ENCODE assay signal across 25 cellular contexts in the genomic region with DNA sequence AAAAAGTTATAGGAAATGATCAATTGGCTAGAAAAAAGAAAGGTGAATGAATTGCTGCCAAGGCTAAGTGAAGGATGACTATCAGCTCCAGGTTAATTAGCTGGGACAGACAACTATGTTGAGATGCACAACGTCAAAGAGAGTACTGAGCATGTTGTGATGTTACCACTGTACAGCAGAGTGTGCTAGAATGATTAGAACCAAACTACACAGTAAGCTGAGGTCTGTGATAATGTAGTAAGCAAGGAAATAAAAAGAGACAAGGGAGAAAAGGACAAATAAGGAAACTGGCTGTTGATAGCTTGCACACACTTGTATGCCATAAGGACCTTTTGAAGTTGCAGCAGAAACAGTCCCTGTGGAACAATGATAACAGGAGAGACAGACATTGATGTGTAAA.
A peak's percentile ranks its signal among the peaks of the same experiment; 100 is the strongest.
DNase-seq lines count a peak whose midpoint lies in the region; ATAC-seq and TF ChIP-seq lines count a peak whose summit lies in the region.
"Had no signal": no experiment of that assay in that cellular context is flagged by ENCODE, and none has a peak within 500 bp of the region (broad histone marks: within the 10 kb centered on the region; RNA-seq: fewer than 3 reads in every experiment).

No MANE protein-coding gene starts in this region.

- POLR2A ChIA-PET in activated CD4-positive, alpha-beta memory T cell treated with anti-CD3 and anti-CD28 coated beads, Interleukin-2, amount 10 ng/mL, durations not matched to agents 7 days and 5 days (lab: Charles Lee) = no interaction called here

- CTCF ChIA-PET in activated CD4-positive, alpha-beta memory T cell treated with anti-CD3 and anti-CD28 coated beads, Interleukin-2, amount 10 ng/mL, durations not matched to agents 7 days and 5 days (lab: Charles Lee) = no interaction called here

- TF ChIP-seq CTCF in Loucy (conservative IDR thresholded peaks at IDR 0.05; ENCODE audit: low read length) (0 out of 2 replicates have a peak, but pooled peaks have one; percentile 17), fibroblast of mammary gland (conservative IDR thresholded peaks at IDR 0.05; ENCODE audit: control insufficient read depth, insufficient read depth, low read depth, low read length) (peak; percentile 11), psoas muscle (IDR thresholded peaks at IDR 0.05) (peak; percentile 27)

- H3K4me3 ChIP-seq in Loucy (ENCODE audit: low read length, poor library complexity, severe bottlenecking) (no peak overlapping the region), fibroblast of mammary gland (ENCODE audit: control insufficient read depth, low read depth, low read length) (no peak overlapping the region), psoas muscle (no peak overlapping the region)
- H3K4me3 ChIP-seq: K562, PC-9 had no signal

- H3K27ac Mint-ChIP-seq in activated CD4-positive, alpha-beta memory T cell treated with anti-CD3 and anti-CD28 coated beads, Interleukin-2, amount 10 ng/mL, durations not matched to agents 7 days and 5 days = no peak overlapping the region
- H3K27ac Mint-ChIP-seq: activated naive CD8-positive, alpha-beta T cell treated with anti-CD3 and anti-CD28 coated beads, Interleukin-2, amount 50 U/mL, for 24 hours; CD4-positive, alpha-beta memory T cell; H9; stimulated activated naive CD8-positive, alpha-beta T cell treated with anti-CD3 and anti-CD28 coated beads, Interleukin-15, Interleukin-2, amounts not matched to agents 100 ng/mL and 50 ng/mL, for 24 hours had no signal

- H3K4me3 Mint-ChIP-seq in activated CD4-positive, alpha-beta memory T cell treated with anti-CD3 and anti-CD28 coated beads, Interleukin-2, amount 10 ng/mL, durations not matched to agents 7 days and 5 days = no peak overlapping the region
- H3K4me3 Mint-ChIP-seq: activated naive CD8-positive, alpha-beta T cell treated with anti-CD3 and anti-CD28 coated beads, Interleukin-2, amount 50 U/mL, for 24 hours; CD4-positive, alpha-beta memory T cell; H9; neural crest cell; stimulated activated naive CD8-positive, alpha-beta T cell treated with anti-CD3 and anti-CD28 coated beads, Interleukin-15, Interleukin-2, amounts not matched to agents 100 ng/mL and 50 ng/mL, for 24 hours had no signal

- no peaks in the 10 kb centered on the region for H3K4me1 ChIP-seq in Loucy (ENCODE audit: insufficient read depth, low read length, poor library complexity, severe bottlenecking)
- no peaks in the 10 kb centered on the region for H3K4me1 ChIP-seq in psoas muscle

- 35 to 52% (median 42%) methylated on average over 1 of the region's 1 CpG for WGBS in psoas muscle, 3 donors

- ATAC-seq in psoas muscle = peak in 1 of 4 donors; percentile 47
- ATAC-seq: activated naive CD8-positive, alpha-beta T cell treated with anti-CD3 and anti-CD28 coated beads, Interleukin-2, amount 50 U/mL, for 24 hours; K562 had no signal

- no peak overlapping the region for H3K27ac ChIP-seq in psoas muscle
- H3K27ac ChIP-seq: PC-9 had no signal

- H3K27me3 ChIP-seq in Loucy (ENCODE audit: insufficient read depth, low read length, poor library complexity, severe bottlenecking) (no peaks in the 10 kb centered on the region), psoas muscle (ENCODE audit: insufficient read depth in 3 of 3, low read length in 2 of 3) (no peaks in the 10 kb centered on the region)

- in situ Hi-C loops in KBM-7 (cut with MboI; ENCODE audit: low pct_unique_long_range_greater_than_20kb, low sequenced_read_pairs) = no loop called here

- no peaks in the 10 kb centered on the region for H3K9me3 Mint-ChIP-seq in activated CD4-positive, alpha-beta memory T cell treated with anti-CD3 and anti-CD28 coated beads, Interleukin-2, amount 10 ng/mL, durations not matched to agents 7 days and 5 days
- H3K9me3 Mint-ChIP-seq: activated naive CD8-positive, alpha-beta T cell treated with anti-CD3 and anti-CD28 coated beads, Interleukin-2, amount 50 U/mL, for 24 hours; H9; neural crest cell; stimulated activated naive CD8-positive, alpha-beta T cell treated with anti-CD3 and anti-CD28 coated beads, Interleukin-15, Interleukin-2, amounts not matched to agents 100 ng/mL and 50 ng/mL, for 24 hours had no signal

- no peaks in the 10 kb centered on the region for H3K79me2 ChIP-seq in Loucy (ENCODE audit: insufficient read depth, low read length)

- H3K4me2 ChIP-seq in Loucy (ENCODE audit: low read depth, low read length, poor library complexity, severe bottlenecking) = no peak overlapping the region
- H3K4me2 ChIP-seq: PC-9 had no signal

- H3K9me3 ChIP-seq in Loucy (ENCODE audit: insufficient read depth, low read depth, low read length) (no peaks in the 10 kb centered on the region), psoas muscle (no peaks in the 10 kb centered on the region)

- DNase-seq in ELR (ENCODE audit: low read depth) (peak; percentile 2), fibroblast of mammary gland (ENCODE audit: low read depth) (peak; percentile 8), psoas muscle (no peak), CD1c-positive myeloid dendritic cell (ENCODE audit: extremely low spot score) (no peak), KBM-7 (no peak), DMS153 treated with DMSO at 0.1 percent for 48 hours (lab: John Stamatoyannopoulos, UW; ENCODE audit: unreplicated experiment) (no peak)
- DNase-seq in activated CD4-positive, alpha-beta memory T cell treated with anti-CD3 and anti-CD28 coated beads, Interleukin-2, amount 10 ng/mL, durations not matched to agents 7 days and 5 days = no peak
- DNase-seq: activated CD4-positive, alpha-beta T cell treated with anti-CD3 and anti-CD28 coated beads for 4 hours; activated effector memory CD4-positive, alpha-beta T cell treated with anti-CD3 and anti-CD28 coated beads, Interleukin-2, amount 50 U/mL, for 16 hours; activated naive CD8-positive, alpha-beta T cell treated with anti-CD3 and anti-CD28 coated beads, Interleukin-2, amount 50 U/mL, for 24 hours; activated T-cell treated with anti-CD3 and anti-CD28 coated beads, Interleukin-2, amount 50 U/mL, for 1 hour; CD4-positive, alpha-beta memory T cell; GDM1; H9; kidney; MM.1S; NCI-H2081 treated with DMSO at 0.1 percent for 48 hours; NK-92 treated with Interleukin-12 subunit alpha and Interleukin-12 subunit beta, amount 100 ng/mL, for 24 hours; PC-9; posterior cingulate gyrus; Right ventricle myocardium superior had no signal

- H2AFZ ChIP-seq in Loucy (ENCODE audit: low read length) = no peak overlapping the region
- H2AFZ ChIP-seq: PC-9 had no signal

- H3K9ac ChIP-seq in Loucy (ENCODE audit: low read depth, low read length, poor library complexity, severe bottlenecking) = no peak overlapping the region

- H3K9me2 ChIP-seq in Loucy (replicated peaks; ENCODE audit: low read depth, low read length) = no peaks in the 10 kb centered on the region

- no peaks in the 10 kb centered on the region for H3K36me3 Mint-ChIP-seq in activated CD4-positive, alpha-beta memory T cell treated with anti-CD3 and anti-CD28 coated beads, Interleukin-2, amount 10 ng/mL, durations not matched to agents 7 days and 5 days (ENCODE audit: low read depth)
- H3K36me3 Mint-ChIP-seq: CD4-positive, alpha-beta memory T cell had no signal

- H3K4me1 Mint-ChIP-seq in activated CD4-positive, alpha-beta memory T cell treated with anti-CD3 and anti-CD28 coated beads, Interleukin-2, amount 10 ng/mL, durations not matched to agents 7 days and 5 days = no peaks in the 10 kb centered on the region
- H3K4me1 Mint-ChIP-seq: activated naive CD8-positive, alpha-beta T cell treated with anti-CD3 and anti-CD28 coated beads, Interleukin-2, amount 50 U/mL, for 24 hours; CD4-positive, alpha-beta memory T cell had no signal

- no peaks in the 10 kb centered on the region for H4K20me1 ChIP-seq in Loucy (ENCODE audit: insufficient read depth, low read length, poor library complexity, severe bottlenecking)

- no peaks in the 10 kb centered on the region for H3F3A ChIP-seq in Loucy (ENCODE audit: low read depth)

- no peaks in the 10 kb centered on the region for H3K36me3 ChIP-seq in Loucy (ENCODE audit: insufficient read depth, low read length)
- no peaks in the 10 kb centered on the region for H3K36me3 ChIP-seq in psoas muscle (ENCODE audit: insufficient read depth in 1 of 2, low read depth in 1 of 2)

- no peaks in the 10 kb centered on the region for H3K27me3 Mint-ChIP-seq in activated CD4-positive, alpha-beta memory T cell treated with anti-CD3 and anti-CD28 coated beads, Interleukin-2, amount 10 ng/mL, durations not matched to agents 7 days and 5 days
- H3K27me3 Mint-ChIP-seq: activated naive CD8-positive, alpha-beta T cell treated with anti-CD3 and anti-CD28 coated beads, Interleukin-2, amount 50 U/mL, for 24 hours; stimulated activated naive CD8-positive, alpha-beta T cell treated with anti-CD3 and anti-CD28 coated beads, Interleukin-15, Interleukin-2, amounts not matched to agents 100 ng/mL and 50 ng/mL, for 24 hours had no signal

- intact Hi-C loops in psoas muscle (cut with DNase I) = loop anchor here in 1 of 2 donors (5.0 to 10.0 kb wide), 3 partner anchors 245 to 595 kb away; no protein-coding TSS in a partner anchor

Comparison
In these comparisons a context has a peak if more than half of its experiments do, and no peak if none do; other contexts are left out.
1. DNase-seq: peak in ELR (single experiment) and fibroblast of mammary gland (single experiment); none in psoas muscle (0 of 2), CD1c-positive myeloid dendritic cell (single experiment), KBM-7 (single experiment), activated CD4-positive, alpha-beta memory T cell treated with anti-CD3 and anti-CD28 coated beads, Interleukin-2, amount 10 ng/mL, durations not matched to agents 7 days and 5 days (single experiment) and DMS153 treated with DMSO at 0.1 percent for 48 hours (single experiment).
2. Peak in every context shown above with its lines, with median percentiles within 50 percentile points of each other: CTCF ChIP-seq.